In the genomic region with DNA sequence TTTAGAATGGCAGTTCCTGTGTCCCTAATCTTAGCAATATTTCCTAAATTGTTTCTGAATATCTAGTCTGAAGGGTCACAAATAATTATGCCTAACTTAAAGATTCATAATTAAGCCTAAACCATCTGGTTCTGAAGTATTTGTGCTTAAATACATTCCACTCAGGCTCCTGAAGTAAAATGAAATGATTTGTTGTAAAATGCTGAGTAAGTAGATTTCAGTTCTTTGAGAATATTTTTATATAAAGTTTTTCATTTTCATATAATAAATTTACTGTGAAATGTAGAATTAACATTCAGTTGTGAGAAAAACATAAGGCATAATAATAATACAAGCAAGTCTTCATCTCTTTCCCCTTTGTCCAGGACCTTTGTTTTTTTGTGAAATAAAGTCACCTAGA, we compare ENCODE assay signal across 26 cellular contexts.
"Had no signal": no experiment of that assay in that cellular context is flagged by ENCODE, and none has a peak within 500 bp of the region (broad histone marks: within the 10 kb centered on the region; RNA-seq: fewer than 3 reads in every experiment).

No MANE protein-coding gene starts in this region.

- FAIRE-seq: endometrium, islet of Langerhans, keratinocyte had no signal

- H3K27ac ChIP-seq: colonic mucosa, epithelial cell of prostate, esophagus squamous epithelium, gastrocnemius medialis, heart right ventricle, left lung, lower lobe of right lung had no signal

- H3K4me1 ChIP-seq: colonic mucosa, esophagus squamous epithelium, gastrocnemius medialis, heart right ventricle, left lung, lower lobe of right lung had no signal

- H3K9me3 ChIP-seq: colonic mucosa, esophagus squamous epithelium, gastrocnemius medialis, lower lobe of right lung, mucosa of descending colon had no signal

- H3K36me3 ChIP-seq: colonic mucosa, esophagus squamous epithelium, gastrocnemius medialis, heart right ventricle, left lung, lower lobe of right lung had no signal

- ATAC-seq: effector memory CD8-positive, alpha-beta T cell; esophagus mucosa; gastrocnemius medialis; heart right ventricle; left cardiac atrium; left lung; left ventricle myocardium superior; lower lobe of right lung; mucosa of descending colon had no signal

- DNase-seq: colonic mucosa; cortex of kidney; effector CD8-positive, alpha-beta T cell; effector memory CD8-positive, alpha-beta T cell; endodermal cell; erythroblast; esophagus squamous epithelium; foreskin fibroblast; foreskin melanocyte; gastrocnemius medialis; glutamatergic neuron; head of caudate nucleus; heart right ventricle; hippocampal formation; left cardiac atrium; left lung; left ventricle myocardium superior; lower lobe of right lung; mesenchymal stem cell; mucosa of descending colon; naive B cell had no signal

- H3K4me3 ChIP-seq: colonic mucosa, esophagus squamous epithelium, gastrocnemius medialis, heart right ventricle, left lung, lower lobe of right lung, mucosa of descending colon had no signal

- H3K27me3 ChIP-seq: colonic mucosa, esophagus squamous epithelium, gastrocnemius medialis, heart right ventricle, left lung had no signal
